In the genomic region with DNA sequence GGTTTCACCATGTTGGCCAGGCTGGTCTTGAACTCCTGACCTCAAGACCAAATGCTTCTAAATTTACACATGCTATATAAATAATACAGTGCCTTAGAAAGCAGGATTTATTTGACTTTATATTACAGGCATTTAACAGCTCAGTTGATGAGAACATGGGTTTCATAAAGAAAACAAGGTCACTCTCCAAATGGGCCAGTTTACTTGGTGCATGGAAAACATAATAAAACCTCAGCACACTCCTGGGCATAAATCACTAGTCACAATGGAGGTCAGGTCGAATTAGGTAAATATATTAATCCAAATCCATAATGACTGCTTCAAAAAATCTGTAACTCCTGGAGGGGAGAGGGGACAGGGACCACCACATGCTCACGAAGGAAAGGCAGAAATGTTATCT, we compare ENCODE assay signal across 25 cellular contexts.
"Had no signal": no experiment of that assay in that cellular context is flagged by ENCODE, and none has a peak within 500 bp of the region (broad histone marks: within the 10 kb centered on the region; RNA-seq: fewer than 3 reads in every experiment).

No MANE protein-coding gene starts in this region.

- ATAC-seq: left lung; lower lobe of right lung; naive thymus-derived CD8-positive, alpha-beta T cell; psoas muscle; stimulated activated memory B cell treated with anti-CD40 and anti-IgM and Interleukin-4, amounts not matched to agents 10 μg/mL and 1 μg/mL and 100 μg/mL, for 72 hours; stimulated activated naive CD8-positive, alpha-beta T cell treated with anti-CD3 and anti-CD28 coated beads, Interleukin-15, amount 100 ng/mL, for 72 hours had no signal

- H2AFZ ChIP-seq: neural progenitor cell, parathyroid adenoma had no signal

- H3K4me1 Mint-ChIP-seq: neural progenitor cell had no signal

- H3K9me3 ChIP-seq: left lung, lower lobe of right lung, neutrophil, psoas muscle, sigmoid colon, spleen, tibial nerve, uterus had no signal

- H3K4me3 Mint-ChIP-seq: naive thymus-derived CD8-positive, alpha-beta T cell; nephron; neural progenitor cell; stimulated activated memory B cell treated with anti-CD40 and anti-IgM and Interleukin-4, amounts not matched to agents 10 μg/mL and 1 μg/mL and 100 μg/mL, for 72 hours; stimulated activated naive CD8-positive, alpha-beta T cell treated with anti-CD3 and anti-CD28 coated beads, Interleukin-15, amount 100 ng/mL, for 72 hours; type B pancreatic cell had no signal

- H3K9ac ChIP-seq: neural progenitor cell, parathyroid adenoma had no signal

- H3K27ac ChIP-seq: left lung, lower lobe of right lung, neural progenitor cell, neutrophil, parathyroid adenoma, psoas muscle, sigmoid colon, spleen, tibial nerve, uterus had no signal

- H3K27ac Mint-ChIP-seq: neural progenitor cell; stimulated activated memory B cell treated with anti-CD40 and anti-IgM and Interleukin-4, amounts not matched to agents 10 μg/mL and 1 μg/mL and 100 μg/mL, for 72 hours; stimulated activated naive CD8-positive, alpha-beta T cell treated with anti-CD3 and anti-CD28 coated beads, Interleukin-15, amount 100 ng/mL, for 72 hours; type B pancreatic cell had no signal

- H3K4me2 ChIP-seq: neural progenitor cell had no signal

- H3K27me3 Mint-ChIP-seq: naive thymus-derived CD8-positive, alpha-beta T cell; stimulated activated memory B cell treated with anti-CD40 and anti-IgM and Interleukin-4, amounts not matched to agents 10 μg/mL and 1 μg/mL and 100 μg/mL, for 72 hours; stimulated activated naive CD8-positive, alpha-beta T cell treated with anti-CD3 and anti-CD28 coated beads, Interleukin-15, amount 100 ng/mL, for 72 hours; type B pancreatic cell had no signal

- H3K4me3 ChIP-seq: left lung, lower lobe of right lung, neural progenitor cell, psoas muscle, sigmoid colon, spleen, tibial nerve, uterus had no signal

- FAIRE-seq: small intestine had no signal

- H3K36me3 ChIP-seq: uterus had no signal

- H3K9me3 Mint-ChIP-seq: naive thymus-derived CD8-positive, alpha-beta T cell; nephron; neural progenitor cell; stimulated activated naive CD8-positive, alpha-beta T cell treated with anti-CD3 and anti-CD28 coated beads, Interleukin-15, amount 100 ng/mL, for 72 hours; type B pancreatic cell had no signal

- H3K4me1 ChIP-seq: neural progenitor cell, uterus had no signal

- DNase-seq: hypothalamus; islet precursor cell; left lung; lower lobe of right lung; mammary epithelial cell; mesenchymal stem cell; naive thymus-derived CD8-positive, alpha-beta T cell; occipital lobe; psoas muscle; sigmoid colon; small intestine; spleen; stimulated activated CD4-positive, alpha-beta T cell treated with anti-CD3 and anti-CD28 coated beads, Interleukin-4, amount 100 ng/mL, for 4 hours; stimulated activated CD8-positive, alpha-beta memory T cell treated with anti-CD3 and anti-CD28 coated beads, Interleukin-4, amount 100 ng/mL, for 48 hours; stimulated activated naive CD4-positive, alpha-beta T cell treated with Interleukin-2 at 50 U/mL for 16 hours; stimulated activated naive CD8-positive, alpha-beta T cell treated with anti-CD3 and anti-CD28 coated beads, Interleukin-15, amount 100 ng/mL, for 72 hours; substantia nigra; uterus had no signal

- H3K27me3 ChIP-seq: left lung, neural progenitor cell, neutrophil, sigmoid colon, spleen, tibial nerve, uterus had no signal
